24 cellular contexts compared by ENCODE assay signal in genomic region chr1:100168051-100168450, GRCh38. TPM values are rescaled to one million over a fixed set of nuclear protein-coding genes. Genes with fewer than 3 reads are reported as not detected.
"Had no signal": no experiment of that assay in that cellular context is flagged by ENCODE, and none has a peak within 500 bp of the region (broad histone marks: within the 10 kb centered on the region; RNA-seq: fewer than 3 reads in every experiment).

No MANE protein-coding gene starts in this region.

- H3K27me3 ChIP-seq: MG63 had no signal

- H3K4me2 ChIP-seq: SK-N-SH had no signal

- H3K9me3 ChIP-seq: MG63, SK-N-SH had no signal

- H3K36me3 ChIP-seq: MG63 had no signal

- H3K9ac ChIP-seq: SK-N-SH had no signal

- ATAC-seq: Panc1, PC-3 had no signal

- DNase-seq: Karpas-422, KG1, MG63, NCI-H1092, NCI-H1105 treated with DMSO at 0.1 percent for 48 hours, NCI-H1417 treated with DMSO at 0.1 percent for 48 hours, NCI-H146, NCI-H1694 treated with DMSO at 0.1 percent for 48 hours, NCI-H1930, NCI-H2081, NCI-H2107, NCI-H226, NCI-H446, NCI-H510A, NCI-H524 treated with DMSO at 0.1 percent for 48 hours, NCI-H69, NCI-H774, PC-3, SHP77, SK-N-SH, T-helper 1 cell had no signal

- H3K27ac ChIP-seq: RWPE1 had no signal

- H3K4me3 ChIP-seq: MG63 had no signal

RNA-seq across cellular contexts. Expression of gene LRRC39, which starts 10.0 kb away (rescaled TPM):
- total RNA-seq: HT1080 had no signal
